Comparison of ENCODE assay signal across 1 cellular context in the genomic region with DNA sequence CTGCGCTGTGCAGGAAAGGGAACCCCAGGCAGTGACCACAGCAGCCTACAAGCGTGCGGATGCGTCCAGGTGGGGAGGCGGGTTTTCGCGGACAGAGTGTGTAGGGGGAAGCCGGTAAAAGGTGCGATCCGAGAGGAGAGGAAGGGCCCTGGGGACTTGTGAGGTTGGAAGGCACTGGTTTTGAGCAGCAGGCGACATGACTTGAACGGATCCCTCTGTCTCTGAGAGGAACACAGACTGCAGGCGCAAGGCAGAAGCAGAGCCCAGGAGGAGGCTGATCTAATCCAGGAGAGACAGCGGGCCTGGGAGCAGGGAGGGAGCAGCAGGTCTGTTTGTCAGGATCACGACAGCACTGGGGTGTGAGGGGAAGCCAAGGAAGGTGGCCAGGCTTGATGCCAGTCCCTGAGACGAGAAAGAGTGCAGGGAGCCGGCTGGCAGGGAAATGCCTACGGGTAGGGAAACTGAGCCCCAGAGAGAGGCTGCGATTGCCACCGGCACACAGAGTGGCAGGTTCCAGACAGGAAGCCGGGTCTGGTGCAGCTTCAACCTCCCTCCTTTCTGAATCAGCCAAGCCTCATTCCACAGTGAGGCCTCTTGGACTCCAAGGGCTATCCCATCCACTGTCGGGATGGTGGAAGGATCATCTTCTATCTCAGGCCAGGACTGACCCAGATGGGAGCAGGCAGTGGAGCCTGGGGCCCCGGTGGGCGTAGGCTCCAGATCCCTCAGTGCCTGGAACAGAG.
A peak's percentile ranks its signal among the peaks of the same experiment; 100 is the strongest.
TF ChIP-seq lines count a peak whose summit lies in the region.

No MANE protein-coding gene starts in this region.

TF ChIP-seq in HepG2, 621 proteins besides CTCF, POLR2A, EP300 and RAD21 (continued from another document and continues in another):
- TF ChIP-seq TEAD3 (CRISPR knock-in tag; optimal IDR thresholded peaks at IDR 0.05; ENCODE audit: borderline replicate concordance): no peak
- peak; percentile 52; the same call in 1 of the 2 replicates for TF ChIP-seq ZNF138 (CRISPR knock-in tag; IDR thresholded peaks at IDR 0.05; ENCODE audit: low read depth)
- TF ChIP-seq, protein P1, sequence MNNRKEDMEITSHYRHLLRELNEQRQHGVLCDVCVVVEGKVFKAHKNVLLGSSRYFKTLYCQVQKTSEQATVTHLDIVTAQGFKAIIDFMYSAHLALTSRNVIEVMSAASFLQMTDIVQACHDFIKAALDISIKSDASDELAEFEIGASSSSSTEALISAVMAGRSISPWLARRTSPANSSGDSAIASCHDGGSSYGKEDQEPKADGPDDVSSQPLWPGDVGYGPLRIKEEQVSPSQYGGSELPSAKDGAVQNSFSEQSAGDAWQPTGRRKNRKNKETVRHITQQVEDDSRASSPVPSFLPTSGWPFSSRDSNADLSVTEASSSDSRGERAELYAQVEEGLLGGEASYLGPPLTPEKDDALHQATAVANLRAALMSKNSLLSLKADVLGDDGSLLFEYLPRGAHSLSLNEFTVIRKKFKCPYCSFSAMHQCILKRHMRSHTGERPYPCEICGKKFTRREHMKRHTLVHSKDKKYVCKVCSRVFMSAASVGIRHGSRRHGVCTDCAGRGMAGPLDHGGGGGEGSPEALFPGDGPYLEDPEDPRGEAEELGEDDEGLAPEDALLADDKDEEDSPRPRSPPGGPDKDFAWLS (CRISPR knock-in tag; IDR thresholded peaks at IDR 0.05; ENCODE audit: borderline replicate concordance): no peak
- TF ChIP-seq ZBTB8A (CRISPR knock-in tag; IDR thresholded peaks at IDR 0.05; ENCODE audit: borderline replicate concordance, low read depth): no peak
- peak; percentile 25; the same call in 1 of the 2 replicates for TF ChIP-seq POLR2AphosphoS5 (IDR thresholded peaks at IDR 0.05; ENCODE audit: low read depth, low read length)
- no peak for TF ChIP-seq ELF3 (CRISPR knock-in tag; IDR thresholded peaks at IDR 0.05)
- TF ChIP-seq, protein P2, sequence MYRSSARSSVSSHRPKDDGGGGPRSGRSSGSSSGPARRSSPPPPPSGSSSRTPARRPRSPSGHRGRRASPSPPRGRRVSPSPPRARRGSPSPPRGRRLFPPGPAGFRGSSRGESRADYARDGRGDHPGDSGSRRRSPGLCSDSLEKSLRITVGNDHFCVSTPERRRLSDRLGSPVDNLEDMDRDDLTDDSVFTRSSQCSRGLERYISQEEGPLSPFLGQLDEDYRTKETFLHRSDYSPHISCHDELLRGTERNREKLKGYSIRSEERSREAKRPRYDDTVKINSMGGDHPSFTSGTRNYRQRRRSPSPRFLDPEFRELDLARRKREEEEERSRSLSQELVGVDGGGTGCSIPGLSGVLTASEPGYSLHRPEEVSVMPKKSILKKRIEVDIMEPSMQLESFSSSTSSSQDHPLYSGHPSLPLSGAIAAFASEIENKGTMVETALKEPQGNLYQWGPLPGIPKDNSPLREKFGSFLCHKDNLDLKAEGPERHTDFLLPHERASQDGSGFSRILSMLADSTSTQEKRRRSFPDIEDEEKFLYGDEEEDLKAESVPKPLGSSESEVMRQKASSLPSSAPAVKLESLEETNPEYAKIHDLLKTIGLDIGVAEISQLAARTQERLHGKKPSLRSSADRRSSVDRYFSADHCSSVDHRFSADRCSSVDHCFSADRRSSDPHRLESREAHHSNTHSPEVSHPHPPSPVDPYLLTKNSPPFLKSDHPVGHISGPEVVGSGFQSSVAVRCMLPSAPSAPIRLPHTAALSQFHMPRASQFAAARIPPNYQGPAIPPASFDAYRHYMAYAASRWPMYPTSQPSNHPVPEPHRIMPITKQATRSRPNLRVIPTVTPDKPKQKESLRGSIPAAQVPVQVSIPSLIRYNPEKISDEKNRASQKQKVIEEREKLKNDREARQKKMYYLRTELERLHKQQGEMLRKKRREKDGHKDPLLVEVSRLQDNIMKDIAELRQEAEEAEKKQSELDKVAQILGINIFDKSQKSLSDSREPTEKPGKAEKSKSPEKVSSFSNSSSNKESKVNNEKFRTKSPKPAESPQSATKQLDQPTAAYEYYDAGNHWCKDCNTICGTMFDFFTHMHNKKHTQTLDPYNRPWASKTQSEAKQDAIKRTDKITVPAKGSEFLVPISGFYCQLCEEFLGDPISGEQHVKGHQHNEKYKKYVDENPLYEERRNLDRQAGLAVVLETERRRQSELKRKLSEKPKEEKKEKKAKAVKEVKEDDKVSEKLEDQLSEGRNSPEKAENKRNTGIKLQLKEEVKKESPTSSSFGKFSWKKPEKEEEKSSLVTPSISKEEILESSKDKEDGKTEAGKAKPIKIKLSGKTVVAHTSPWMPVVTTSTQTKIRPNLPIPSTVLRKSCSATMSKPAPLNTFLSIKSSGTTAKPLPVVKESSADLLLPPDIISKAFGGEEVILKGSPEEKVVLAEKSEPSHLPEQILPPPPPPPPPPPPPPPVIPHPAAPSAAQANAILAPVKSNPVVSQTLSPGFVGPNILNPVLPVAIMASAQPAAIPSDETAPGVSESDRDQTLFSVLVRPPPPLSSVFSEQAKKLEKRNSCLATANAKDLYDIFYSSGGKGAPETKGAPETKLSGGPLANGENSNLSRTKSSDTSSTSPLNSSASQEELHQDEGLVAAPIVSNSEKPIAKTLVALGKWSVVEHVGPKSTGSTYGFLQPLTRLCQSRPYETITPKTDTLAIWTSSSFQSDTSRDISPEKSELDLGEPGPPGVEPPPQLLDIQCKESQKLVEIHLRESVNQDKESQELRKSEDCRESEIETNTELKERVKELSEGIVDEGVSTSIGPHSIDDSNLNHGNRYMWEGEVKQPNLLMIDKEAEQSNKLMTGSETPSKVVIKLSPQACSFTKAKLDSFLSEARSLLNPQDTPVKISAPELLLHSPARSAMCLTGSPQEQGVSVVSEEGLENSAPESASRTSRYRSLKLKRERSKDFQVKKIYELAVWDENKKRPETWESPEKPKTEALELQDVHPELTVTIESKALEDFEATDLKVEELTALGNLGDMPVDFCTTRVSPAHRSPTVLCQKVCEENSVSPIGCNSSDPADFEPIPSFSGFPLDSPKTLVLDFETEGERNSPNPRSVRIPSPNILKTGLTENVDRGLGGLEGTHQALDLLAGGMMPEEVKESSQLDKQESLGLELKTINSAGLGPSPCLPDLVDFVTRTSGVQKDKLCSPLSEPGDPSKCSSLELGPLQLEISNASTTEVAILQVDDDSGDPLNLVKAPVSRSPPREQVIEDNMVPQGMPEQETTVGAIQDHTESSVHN (CRISPR knock-in tag; IDR thresholded peaks at IDR 0.05): peak; percentile 70; the same call in 1 of the 2 replicates
- TF ChIP-seq TRIM24 (CRISPR knock-in tag; IDR thresholded peaks at IDR 0.05): no peak
- TF ChIP-seq MLLT10 (CRISPR knock-in tag; IDR thresholded peaks at IDR 0.05): no peak
- TF ChIP-seq, protein P3, sequence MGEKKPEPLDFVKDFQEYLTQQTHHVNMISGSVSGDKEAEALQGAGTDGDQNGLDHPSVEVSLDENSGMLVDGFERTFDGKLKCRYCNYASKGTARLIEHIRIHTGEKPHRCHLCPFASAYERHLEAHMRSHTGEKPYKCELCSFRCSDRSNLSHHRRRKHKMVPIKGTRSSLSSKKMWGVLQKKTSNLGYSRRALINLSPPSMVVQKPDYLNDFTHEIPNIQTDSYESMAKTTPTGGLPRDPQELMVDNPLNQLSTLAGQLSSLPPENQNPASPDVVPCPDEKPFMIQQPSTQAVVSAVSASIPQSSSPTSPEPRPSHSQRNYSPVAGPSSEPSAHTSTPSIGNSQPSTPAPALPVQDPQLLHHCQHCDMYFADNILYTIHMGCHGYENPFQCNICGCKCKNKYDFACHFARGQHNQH (CRISPR knock-in tag; IDR thresholded peaks at IDR 0.05): no peak
- TF ChIP-seq NR0B2 (CRISPR knock-in tag; IDR thresholded peaks at IDR 0.05): no peak
- no peak for TF ChIP-seq ZNF761 (CRISPR knock-in tag; conservative IDR thresholded peaks at IDR 0.05)
- TF ChIP-seq WIZ (CRISPR knock-in tag; IDR thresholded peaks at IDR 0.05): no peak
- no peak for TF ChIP-seq HNRNPUL1 (IDR thresholded peaks at IDR 0.05; ENCODE audit: low read depth, low read length)
- no peak for TF ChIP-seq ZNF20 (CRISPR knock-in tag; IDR thresholded peaks at IDR 0.05)
- no peak for TF ChIP-seq JUND (CRISPR knock-in tag; IDR thresholded peaks at IDR 0.05)
- TF ChIP-seq SRF (IDR thresholded peaks at IDR 0.05; ENCODE audit: low read depth, low read length): no peak
- TF ChIP-seq ZSCAN25 (CRISPR knock-in tag; IDR thresholded peaks at IDR 0.05): no peak; the same call in 1 of the 2 replicates
- TF ChIP-seq ZNF460 (CRISPR knock-in tag; IDR thresholded peaks at IDR 0.05; ENCODE audit: borderline replicate concordance): no peak
- TF ChIP-seq ZNF446 (CRISPR knock-in tag; IDR thresholded peaks at IDR 0.05): no peak
- TF ChIP-seq ZBTB1 (CRISPR knock-in tag; IDR thresholded peaks at IDR 0.05; ENCODE audit: borderline replicate concordance): no peak
- no peak for TF ChIP-seq MYC (CRISPR knock-in tag; IDR thresholded peaks at IDR 0.05; ENCODE audit: borderline replicate concordance)
- TF ChIP-seq, protein P4, sequence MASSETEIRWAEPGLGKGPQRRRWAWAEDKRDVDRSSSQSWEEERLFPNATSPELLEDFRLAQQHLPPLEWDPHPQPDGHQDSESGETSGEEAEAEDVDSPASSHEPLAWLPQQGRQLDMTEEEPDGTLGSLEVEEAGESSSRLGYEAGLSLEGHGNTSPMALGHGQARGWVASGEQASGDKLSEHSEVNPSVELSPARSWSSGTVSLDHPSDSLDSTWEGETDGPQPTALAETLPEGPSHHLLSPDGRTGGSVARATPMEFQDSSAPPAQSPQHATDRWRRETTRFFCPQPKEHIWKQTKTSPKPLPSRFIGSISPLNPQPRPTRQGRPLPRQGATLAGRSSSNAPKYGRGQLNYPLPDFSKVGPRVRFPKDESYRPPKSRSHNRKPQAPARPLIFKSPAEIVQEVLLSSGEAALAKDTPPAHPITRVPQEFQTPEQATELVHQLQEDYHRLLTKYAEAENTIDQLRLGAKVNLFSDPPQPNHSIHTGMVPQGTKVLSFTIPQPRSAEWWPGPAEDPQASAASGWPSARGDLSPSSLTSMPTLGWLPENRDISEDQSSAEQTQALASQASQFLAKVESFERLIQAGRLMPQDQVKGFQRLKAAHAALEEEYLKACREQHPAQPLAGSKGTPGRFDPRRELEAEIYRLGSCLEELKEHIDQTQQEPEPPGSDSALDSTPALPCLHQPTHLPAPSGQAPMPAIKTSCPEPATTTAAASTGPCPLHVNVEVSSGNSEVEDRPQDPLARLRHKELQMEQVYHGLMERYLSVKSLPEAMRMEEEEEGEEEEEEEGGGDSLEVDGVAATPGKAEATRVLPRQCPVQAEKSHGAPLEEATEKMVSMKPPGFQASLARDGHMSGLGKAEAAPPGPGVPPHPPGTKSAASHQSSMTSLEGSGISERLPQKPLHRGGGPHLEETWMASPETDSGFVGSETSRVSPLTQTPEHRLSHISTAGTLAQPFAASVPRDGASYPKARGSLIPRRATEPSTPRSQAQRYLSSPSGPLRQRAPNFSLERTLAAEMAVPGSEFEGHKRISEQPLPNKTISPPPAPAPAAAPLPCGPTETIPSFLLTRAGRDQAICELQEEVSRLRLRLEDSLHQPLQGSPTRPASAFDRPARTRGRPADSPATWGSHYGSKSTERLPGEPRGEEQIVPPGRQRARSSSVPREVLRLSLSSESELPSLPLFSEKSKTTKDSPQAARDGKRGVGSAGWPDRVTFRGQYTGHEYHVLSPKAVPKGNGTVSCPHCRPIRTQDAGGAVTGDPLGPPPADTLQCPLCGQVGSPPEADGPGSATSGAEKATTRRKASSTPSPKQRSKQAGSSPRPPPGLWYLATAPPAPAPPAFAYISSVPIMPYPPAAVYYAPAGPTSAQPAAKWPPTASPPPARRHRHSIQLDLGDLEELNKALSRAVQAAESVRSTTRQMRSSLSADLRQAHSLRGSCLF (CRISPR knock-in tag; IDR thresholded peaks at IDR 0.05; ENCODE audit: borderline replicate concordance): no peak
- TF ChIP-seq SOX13 (IDR thresholded peaks at IDR 0.05): no peak
- no peak for TF ChIP-seq SOX13 (CRISPR knock-in tag; conservative IDR thresholded peaks at IDR 0.05 in 1 of 2, IDR thresholded peaks at IDR 0.05 in 1 of 2)
- no peak for TF ChIP-seq TFDP2 (CRISPR knock-in tag; IDR thresholded peaks at IDR 0.05)
- TF ChIP-seq, protein P5, sequence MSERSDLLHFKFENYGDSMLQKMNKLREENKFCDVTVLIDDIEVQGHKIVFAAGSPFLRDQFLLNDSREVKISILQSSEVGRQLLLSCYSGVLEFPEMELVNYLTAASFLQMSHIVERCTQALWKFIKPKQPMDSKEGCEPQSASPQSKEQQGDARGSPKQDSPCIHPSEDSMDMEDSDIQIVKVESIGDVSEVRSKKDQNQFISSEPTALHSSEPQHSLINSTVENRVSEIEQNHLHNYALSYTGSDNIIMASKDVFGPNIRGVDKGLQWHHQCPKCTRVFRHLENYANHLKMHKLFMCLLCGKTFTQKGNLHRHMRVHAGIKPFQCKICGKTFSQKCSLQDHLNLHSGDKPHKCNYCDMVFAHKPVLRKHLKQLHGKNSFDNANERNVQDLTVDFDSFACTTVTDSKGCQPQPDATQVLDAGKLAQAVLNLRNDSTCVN (CRISPR knock-in tag; IDR thresholded peaks at IDR 0.05; ENCODE audit: borderline replicate concordance): no peak
